In the genomic region with DNA sequence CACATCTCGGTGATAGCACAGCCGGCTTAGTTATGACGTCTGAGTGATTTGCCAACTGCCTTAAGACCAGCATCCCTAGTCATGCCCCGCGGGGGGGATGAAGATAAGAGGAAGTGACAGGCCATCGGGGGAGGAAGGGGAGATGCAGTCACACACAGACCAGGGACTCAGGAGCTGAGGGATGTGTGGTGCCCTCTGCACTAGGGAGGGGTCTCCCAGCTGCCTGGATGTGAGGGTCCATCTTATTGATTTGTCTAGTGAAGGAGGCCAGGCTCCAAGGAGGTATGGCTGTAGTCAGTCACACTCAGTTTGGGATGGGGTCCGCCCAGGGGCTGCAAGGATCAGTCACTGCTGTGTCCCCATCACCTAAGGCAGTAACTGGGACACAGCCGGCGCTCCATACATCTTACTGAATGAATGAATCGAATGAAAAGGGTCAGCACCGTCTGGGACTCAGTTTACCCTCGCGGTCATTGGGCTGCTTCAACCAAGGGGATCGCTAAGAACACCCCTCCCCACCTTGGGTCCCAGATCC, we compare ENCODE assay signal across 8 cellular contexts. TPM values are rescaled to one million over a fixed set of nuclear protein-coding genes. Genes with fewer than 3 reads are reported as not detected.
DNase-seq lines count a peak whose midpoint lies in the region; ATAC-seq and TF ChIP-seq lines count a peak whose summit lies in the region.

No MANE protein-coding gene starts in this region.

- no peaks in the 10 kb centered on the region for H3K9me3 ChIP-seq in cardiac muscle cell (ENCODE audit: low read depth)
- H3K9me3 ChIP-seq in prostate gland: no peaks in the 10 kb centered on the region

- H3K4me1 Mint-ChIP-seq in activated naive CD4-positive, alpha-beta T cell treated with anti-CD3 and anti-CD28 coated beads for 36 hours (ENCODE audit: low read depth): peaks cover 30% of the 10 kb centered on the region

- DNase-seq in GDM1 (lab: John Stamatoyannopoulos, UW) (peak; percentile 70), NB4 (ENCODE audit: low read depth) (peak; percentile 96), cardiac muscle cell (ENCODE audit: low read depth in 1 of 2, low spot score in 1 of 2) (peak in 1 of 2 donors; percentile 48), prostate gland (ENCODE audit: low spot score) (no peak), DMS153 treated with DMSO at 0.1 percent for 48 hours (lab: John Stamatoyannopoulos, UW; ENCODE audit: unreplicated experiment) (no peak), KG1 (lab: John Stamatoyannopoulos, UW) (no peak)
- peak; percentile 72 for DNase-seq in activated naive CD4-positive, alpha-beta T cell treated with anti-CD3 and anti-CD28 coated beads for 36 hours

- intact Hi-C loops in activated naive CD4-positive, alpha-beta T cell treated with anti-CD3 and anti-CD28 coated beads for 36 hours (cut with micrococcal nuclease): loop anchor here (1.0 to 10.0 kb wide), 4 partner anchors 7 to 202 kb away; no protein-coding TSS in a partner anchor
- intact Hi-C loops in prostate gland (cut with DNase I): no loop called here

- H3K9me3 Mint-ChIP-seq in activated naive CD4-positive, alpha-beta T cell treated with anti-CD3 and anti-CD28 coated beads for 36 hours: no peaks in the 10 kb centered on the region

- TF ChIP-seq POLR2A in NB4 (IDR thresholded peaks at IDR 0.05; ENCODE audit: extremely low read depth, insufficient read length) (no peak), prostate gland (IDR thresholded peaks at IDR 0.05) (no peak)

- H3K36me3 ChIP-seq in cardiac muscle cell (no peaks in the 10 kb centered on the region), prostate gland (no peaks in the 10 kb centered on the region)

- no peak for ATAC-seq in GM21515 (IDR thresholded peaks at IDR 0.05; ENCODE audit: unreplicated experiment)

- no peaks in the 10 kb centered on the region for H3K36me3 Mint-ChIP-seq in activated naive CD4-positive, alpha-beta T cell treated with anti-CD3 and anti-CD28 coated beads for 36 hours (ENCODE audit: low read depth)

- CTCF ChIA-PET in activated naive CD4-positive, alpha-beta T cell treated with anti-CD3 and anti-CD28 coated beads for 36 hours (lab: Charles Lee): interaction anchor here (17.6 kb wide), 1 partner anchor 32 kb away, joined by 351 read pairs; a partner anchor contains a TSS

- no peaks in the 10 kb centered on the region for H3K27me3 Mint-ChIP-seq in activated naive CD4-positive, alpha-beta T cell treated with anti-CD3 and anti-CD28 coated beads for 36 hours (ENCODE audit: low read depth)

- TF ChIP-seq CTCF in NB4 (IDR thresholded peaks at IDR 0.05; ENCODE audit: low read depth, low read length) (no peak), cardiac muscle cell (IDR thresholded peaks at IDR 0.05; ENCODE audit: low read depth, low read length) (no peak), prostate gland (IDR thresholded peaks at IDR 0.05) (no peak)

- no peak overlapping the region for H3K27ac ChIP-seq in cardiac muscle cell
- peak overlapping the region; percentile 93 to 96 for H3K27ac ChIP-seq in prostate gland

- peak overlapping the region; percentile 31 for H3K27ac Mint-ChIP-seq in activated naive CD4-positive, alpha-beta T cell treated with anti-CD3 and anti-CD28 coated beads for 36 hours

- H3K4me3 ChIP-seq in NB4 (ENCODE audit: low read depth, low read length) (peak overlapping the region; percentile 34), cardiac muscle cell (peak overlapping the region; percentile 37), prostate gland (peak overlapping the region; percentile 32 to 42)

- H3K4me1 ChIP-seq in cardiac muscle cell (ENCODE audit: low read depth) (peaks cover 17% of the 10 kb centered on the region), prostate gland (replicated peaks) (no peaks in the 10 kb centered on the region)

- peak overlapping the region; percentile 80 for H3K4me3 Mint-ChIP-seq in activated naive CD4-positive, alpha-beta T cell treated with anti-CD3 and anti-CD28 coated beads for 36 hours

- H3K27me3 ChIP-seq in cardiac muscle cell (no peaks in the 10 kb centered on the region), prostate gland (replicated peaks; ENCODE audit: insufficient read depth) (no peaks in the 10 kb centered on the region)

- 11% methylated on average over 14 of the region's 14 CpGs for WGBS in prostate gland

RNA-seq across cellular contexts. Expression of a gene that starts 19.3 kb away (rescaled TPM):
- total RNA-seq in activated naive CD4-positive, alpha-beta T cell treated with anti-CD3 and anti-CD28 coated beads for 36 hours: 10 to 100 TPM; 28.9 to 30.7 TPM
- 120 and 164 TPM in 2 replicates for total RNA-seq in cardiac muscle cell
- 138 and 169 TPM in 2 replicates for polyA plus RNA-seq in cardiac muscle cell
- 100 to 1,000 TPM; 142 to 151 TPM for total RNA-seq in prostate gland

RNA-seq across cellular contexts. Expression of a gene that starts 24.8 kb away (rescaled TPM):
- total RNA-seq in activated naive CD4-positive, alpha-beta T cell treated with anti-CD3 and anti-CD28 coated beads for 36 hours: 1 to 10 TPM; 8.0 to 8.7 TPM
- total RNA-seq in cardiac muscle cell (0.88 and 4.5 TPM in 2 replicates), prostate gland (1 to 10 TPM; 2.5 to 6.4 TPM)
- 1.7 and 3.0 TPM in 2 replicates for polyA plus RNA-seq in cardiac muscle cell

RNA-seq across cellular contexts. Expression of a gene that starts 36.5 kb away (rescaled TPM):
- 1 to 10 TPM; 7.4 to 7.6 TPM for total RNA-seq in activated naive CD4-positive, alpha-beta T cell treated with anti-CD3 and anti-CD28 coated beads for 36 hours
- total RNA-seq in cardiac muscle cell (6.5 and 17.8 TPM in 2 replicates), prostate gland (1 to 10 TPM; 6.6 to 8.9 TPM)
- 6.0 and 6.6 TPM in 2 replicates for polyA plus RNA-seq in cardiac muscle cell

RNA-seq across cellular contexts. Expression of a gene that starts 38.1 kb away (rescaled TPM):
- 1 to 10 TPM; 4.0 to 4.8 TPM for total RNA-seq in activated naive CD4-positive, alpha-beta T cell treated with anti-CD3 and anti-CD28 coated beads for 36 hours
- total RNA-seq in cardiac muscle cell: 49.7 and 118 TPM in 2 replicates
- polyA plus RNA-seq in cardiac muscle cell: 39.5 and 54.1 TPM in 2 replicates
- total RNA-seq in prostate gland: 10 to 100 TPM; 56.1 to 60.3 TPM

RNA-seq across cellular contexts. Expression of a gene that starts 53.9 kb away (rescaled TPM):
- under 1 TPM; 0.69 to 0.84 TPM for total RNA-seq in activated naive CD4-positive, alpha-beta T cell treated with anti-CD3 and anti-CD28 coated beads for 36 hours
- total RNA-seq in cardiac muscle cell (43.7 and 56.5 TPM in 2 replicates), prostate gland (10 to 100 TPM in 1 of 2 donors, 1 to 10 TPM in 1; 7.2 to 19.7 TPM)
- polyA plus RNA-seq in cardiac muscle cell: 92.2 and 111 TPM in 2 replicates

Comparison
In these comparisons a context has a peak if more than half of its experiments do, and no peak if none do; other contexts are left out.
1. DNase-seq: peak in GDM1 (single experiment), NB4 (single experiment) and activated naive CD4-positive, alpha-beta T cell treated with anti-CD3 and anti-CD28 coated beads for 36 hours (single experiment); none in prostate gland (single experiment), DMS153 treated with DMSO at 0.1 percent for 48 hours (single experiment) and KG1 (single experiment).
2. Peak in every context shown above with its lines, with median percentiles within 50 percentile points of each other: H3K4me3 ChIP-seq.